In the genomic region with DNA sequence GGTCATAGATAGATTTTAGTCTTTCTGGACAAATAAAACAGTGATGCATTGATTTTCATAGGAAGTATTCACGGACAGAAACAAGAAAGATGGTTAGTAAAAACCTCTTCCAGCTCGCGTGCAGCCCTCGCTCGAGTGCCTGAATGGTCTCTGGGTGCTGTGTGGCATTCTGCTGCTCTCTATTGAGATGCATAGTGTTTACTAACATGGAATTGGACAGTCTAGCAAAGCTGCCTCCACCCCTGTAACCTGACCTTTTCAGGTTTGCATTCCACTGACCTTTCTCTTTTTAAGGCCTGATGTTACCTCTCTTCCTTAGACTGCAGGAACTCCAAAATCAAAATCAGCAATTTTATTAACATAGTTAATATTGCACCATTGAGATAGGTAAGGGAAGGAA, we compare ENCODE assay signal across 24 cellular contexts.
"Had no signal": no experiment of that assay in that cellular context is flagged by ENCODE, and none has a peak within 500 bp of the region (broad histone marks: within the 10 kb centered on the region; RNA-seq: fewer than 3 reads in every experiment).

No MANE protein-coding gene starts in this region.

- H3K4me1 ChIP-seq: heart right ventricle, left lung, lower lobe of right lung, right atrium auricular region, right lobe of liver, transverse colon, upper lobe of right lung had no signal

- H3K27me3 ChIP-seq: heart right ventricle, hepatocyte, left lung, ovary, right atrium auricular region, right lobe of liver, transverse colon, upper lobe of right lung had no signal

- H3K4me2 ChIP-seq: hepatocyte, smooth muscle cell had no signal

- DNase-seq: heart right ventricle; left colon; left lung; lower lobe of right lung; mammary epithelial cell; midbrain; mucosa of descending colon; naive thymus-derived CD4-positive, alpha-beta T cell; ovary; right lobe of liver; stimulated activated CD4-positive, alpha-beta T cell treated with anti-CD3 and anti-CD28 coated beads, Interleukin-1b, Interleukin-23, amount 100 ng/mL, for 48 hours; stimulated activated CD4-positive, alpha-beta T cell treated with anti-CD3 and anti-CD28 coated beads, Interleukin-2, amount 100 ng/mL, for 48 hours; stimulated activated CD4-positive, alpha-beta T cell treated with anti-CD3 and anti-CD28 coated beads, Interleukin-4, amount 100 ng/mL, for 4 hours; stimulated activated CD8-positive, alpha-beta memory T cell treated with anti-CD3 and anti-CD28 coated beads, Interleukin-4, amount 100 ng/mL, for 48 hours; stimulated activated naive CD4-positive, alpha-beta T cell treated with Interleukin-2 at 50 U/mL for 16 hours; stimulated activated naive CD8-positive, alpha-beta T cell treated with anti-CD3 and anti-CD28 coated beads, Interleukin-15, amount 100 ng/mL, for 72 hours; substantia nigra; transverse colon; upper lobe of right lung had no signal

- FAIRE-seq: keratinocyte, urothelium cell line had no signal

- H3K36me3 ChIP-seq: heart right ventricle, left lung, lower lobe of right lung, ovary, right atrium auricular region, right lobe of liver, transverse colon, upper lobe of right lung had no signal

- H2AFZ ChIP-seq: hepatocyte had no signal

- H3K27ac ChIP-seq: heart right ventricle, hepatocyte, left lung, lower lobe of right lung, ovary, right atrium auricular region, right lobe of liver, transverse colon, upper lobe of right lung had no signal

- H3K79me2 ChIP-seq: hepatocyte had no signal

- H3K9me3 ChIP-seq: heart right ventricle, left lung, lower lobe of right lung, mucosa of descending colon, ovary, right atrium auricular region, right lobe of liver, transverse colon, upper lobe of right lung had no signal

- H3K4me3 ChIP-seq: heart right ventricle, hepatocyte, left lung, lower lobe of right lung, mucosa of descending colon, ovary, right atrium auricular region, right lobe of liver, smooth muscle cell, transverse colon, upper lobe of right lung had no signal
